Comparison of ENCODE assay signal across 16 cellular contexts in the genomic region with DNA sequence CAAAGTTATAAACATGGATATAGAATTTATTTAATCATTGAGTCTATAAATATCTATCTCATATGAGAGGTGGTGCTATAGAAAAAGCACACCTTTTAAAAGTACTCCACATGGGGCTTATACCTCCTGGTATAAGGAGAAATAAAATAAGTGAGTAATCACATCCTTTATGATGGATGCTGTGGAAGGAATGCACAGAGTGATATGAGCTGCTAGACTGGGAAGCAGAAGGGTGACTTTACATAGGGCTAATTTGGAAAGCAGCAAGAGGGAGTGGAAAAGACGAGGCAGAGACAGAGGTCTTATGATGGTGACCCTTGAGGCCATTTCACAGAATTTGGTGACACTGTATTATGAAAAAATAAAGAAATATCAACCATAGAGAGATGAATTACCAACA.
"Had no signal": no experiment of that assay in that cellular context is flagged by ENCODE, and none has a peak within 500 bp of the region (broad histone marks: within the 10 kb centered on the region; RNA-seq: fewer than 3 reads in every experiment).

No MANE protein-coding gene starts in this region.

- H3K9me3 ChIP-seq: heart left ventricle had no signal

- H3K36me3 ChIP-seq: heart left ventricle had no signal

- H3K27ac ChIP-seq: parathyroid adenoma had no signal

- ATAC-seq: activated CD4-positive, CD25-positive, alpha-beta regulatory T cell treated with anti-CD3 and anti-CD28 coated beads, Interleukin-2, amount 50 U/mL, for 24 hours; stimulated activated memory B cell treated with anti-CD40 and anti-IgM and Interleukin-4, amounts not matched to agents 10 μg/mL and 1 μg/mL and 100 μg/mL, for 72 hours; T-cell had no signal

- H3K9ac ChIP-seq: parathyroid adenoma had no signal

- H3K4me1 ChIP-seq: parathyroid adenoma had no signal

- H3K4me3 ChIP-seq: heart left ventricle, lung had no signal

- H2AFZ ChIP-seq: parathyroid adenoma had no signal

- H3K9me3 Mint-ChIP-seq: activated naive CD4-positive, alpha-beta T cell treated with anti-CD3 and anti-CD28 coated beads for 36 hours had no signal

- H3K79me2 ChIP-seq: parathyroid adenoma had no signal

- H3K27me3 Mint-ChIP-seq: naive B cell; stimulated activated memory B cell treated with anti-CD40 and anti-IgM and Interleukin-4, amounts not matched to agents 10 μg/mL and 1 μg/mL and 100 μg/mL, for 72 hours; T-cell had no signal

- H3K36me3 Mint-ChIP-seq: naive B cell; stimulated activated memory B cell treated with anti-CD40 and anti-IgM and Interleukin-4, amounts not matched to agents 10 μg/mL and 1 μg/mL and 100 μg/mL, for 72 hours had no signal

- H3K4me3 Mint-ChIP-seq: activated naive CD4-positive, alpha-beta T cell treated with anti-CD3 and anti-CD28 coated beads for 36 hours; naive B cell; stimulated activated memory B cell treated with anti-CD40 and anti-IgM and Interleukin-4, amounts not matched to agents 10 μg/mL and 1 μg/mL and 100 μg/mL, for 72 hours; T-cell had no signal

- H3K27ac Mint-ChIP-seq: activated naive CD4-positive, alpha-beta T cell treated with anti-CD3 and anti-CD28 coated beads for 36 hours; activated T-helper 2 cell treated with anti-CD3 and anti-CD28 coated beads, Interferon-gamma antibody, Interleukin-2, Interleukin-4, amounts not matched to agents 10 μg/mL and 5 μg/mL and 100 μg/mL, durations not matched to agents 14 hours and 24 hours and 36 hours; naive B cell; stimulated activated memory B cell treated with anti-CD40 and anti-IgM and Interleukin-4, amounts not matched to agents 10 μg/mL and 1 μg/mL and 100 μg/mL, for 72 hours; T-cell had no signal

- H3K27me3 ChIP-seq: heart left ventricle had no signal

- DNase-seq: activated CD4-positive, alpha-beta T cell treated with anti-CD3 and anti-CD28 coated beads, Interleukin-2, amount 50 U/mL, for 1 hour; activated naive CD4-positive, alpha-beta T cell treated with anti-CD3 and anti-CD28 coated beads for 36 hours; central memory CD4-positive, alpha-beta T cell; cortex of kidney; effector CD8-positive, alpha-beta T cell; heart left ventricle; islet precursor cell; naive B cell; stimulated activated CD4-positive, alpha-beta T cell treated with anti-CD3 and anti-CD28 coated beads, Interleukin-2, amount 100 ng/mL, for 48 hours; T-cell; T-helper 9 cell had no signal
